ENCODE assay signal across 17 cellular contexts in the genomic region with DNA sequence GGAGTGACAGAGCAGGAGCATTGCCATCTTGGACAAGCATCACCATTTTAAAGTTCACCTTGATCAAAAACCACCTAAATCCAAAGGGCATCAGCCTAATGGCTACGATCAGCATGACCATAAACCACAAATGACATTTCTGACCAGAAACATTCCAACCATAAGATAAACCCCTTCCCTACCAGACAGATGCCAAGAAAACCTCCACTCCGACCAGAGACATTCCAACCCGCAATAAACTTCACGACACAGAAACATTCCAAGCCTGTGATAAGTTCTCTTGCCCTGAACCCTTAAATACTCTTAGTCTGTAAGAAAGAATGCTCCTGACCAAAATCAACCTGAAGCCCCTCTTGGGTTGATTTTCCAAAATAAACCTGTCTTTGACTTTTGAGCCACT.
"Had no signal": no experiment of that assay in that cellular context is flagged by ENCODE, and none has a peak within 500 bp of the region (broad histone marks: within the 10 kb centered on the region; RNA-seq: fewer than 3 reads in every experiment).

No MANE protein-coding gene starts in this region.

- H3K27me3 ChIP-seq: adrenal gland, esophagus squamous epithelium, right lobe of liver, spleen, upper lobe of right lung had no signal

- ATAC-seq: activated CD4-positive, alpha-beta T cell treated with anti-CD3 and anti-CD28 coated beads for 36 hours; activated T-cell treated with anti-CD3 and anti-CD28 coated beads, Interleukin-2, amount 50 U/mL, for 4 hours; natural killer cell treated with Interleukin-12 subunit alpha and Interleukin-12 subunit beta and Interleukin-15 and Interleukin-18, amount 100 ng/mL, for 72 hours; psoas muscle; right lobe of liver; T-helper 17 cell; upper lobe of right lung had no signal

- H3K36me3 ChIP-seq: adrenal gland, esophagus squamous epithelium, right lobe of liver, spleen, upper lobe of right lung, WERI-Rb-1 had no signal

- H3K4me1 ChIP-seq: adrenal gland, esophagus squamous epithelium, psoas muscle, right lobe of liver, spleen, upper lobe of right lung had no signal

- H3K27ac ChIP-seq: adrenal gland, esophagus squamous epithelium, psoas muscle, right lobe of liver, spleen, upper lobe of right lung, WERI-Rb-1 had no signal

- DNase-seq: activated CD4-positive, alpha-beta memory T cell treated with anti-CD3 and anti-CD28 coated beads, Interleukin-2, amount 10 ng/mL, durations not matched to agents 7 days and 5 days; activated CD4-positive, alpha-beta T cell treated with anti-CD3 and anti-CD28 coated beads for 36 hours; activated effector memory CD4-positive, alpha-beta T cell treated with Interleukin-2 at 50 U/mL for 16 hours; activated T-cell treated with anti-CD3 and anti-CD28 coated beads, Interleukin-2, amount 50 U/mL, for 4 hours; adrenal gland; cortex of kidney; effector CD8-positive, alpha-beta T cell; esophagus squamous epithelium; mammary epithelial cell; psoas muscle; right lobe of liver; spleen; T-helper 17 cell; upper lobe of right lung; WERI-Rb-1 had no signal

- H3K4me3 ChIP-seq: adrenal gland, esophagus squamous epithelium, psoas muscle, right lobe of liver, spleen, upper lobe of right lung had no signal

- H3K9me3 ChIP-seq: adrenal gland, esophagus squamous epithelium, psoas muscle, right lobe of liver had no signal

- FAIRE-seq: endothelial cell of umbilical vein had no signal
